Comparison of ENCODE assay signal across 23 cellular contexts in the genomic region with DNA sequence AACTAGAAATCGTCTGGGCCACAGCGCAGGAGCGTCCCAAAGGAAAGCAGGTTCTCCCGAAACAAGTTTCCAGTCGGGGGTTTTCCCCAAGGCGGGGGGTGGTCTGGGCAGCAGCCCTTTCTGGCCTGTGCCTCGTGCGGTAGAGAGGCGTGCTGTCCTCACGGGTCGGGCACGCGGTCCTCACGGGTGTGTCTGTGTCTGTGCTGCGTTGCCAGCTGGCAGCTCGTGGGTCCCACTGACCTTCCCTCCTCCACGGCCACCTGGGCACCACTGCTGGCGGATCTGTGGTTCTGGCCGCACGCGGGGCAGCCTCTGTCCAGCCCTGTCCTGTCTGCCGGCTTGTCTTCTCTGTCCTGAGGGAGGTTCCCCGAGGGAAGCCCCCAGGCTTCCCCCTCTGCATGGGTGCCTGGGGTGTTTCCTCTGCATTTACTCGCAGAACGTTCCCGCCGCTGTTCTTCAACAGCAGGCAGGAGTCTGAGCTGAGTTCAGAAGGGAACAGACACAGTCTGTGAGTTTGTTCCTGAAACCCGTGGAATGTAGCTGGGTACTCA.
"Had no signal": no experiment of that assay in that cellular context is flagged by ENCODE, and none has a peak within 500 bp of the region (broad histone marks: within the 10 kb centered on the region; RNA-seq: fewer than 3 reads in every experiment).

No MANE protein-coding gene starts in this region.

- H3K4me3 Mint-ChIP-seq: activated CD4-positive, alpha-beta T cell treated with anti-CD3 and anti-CD28 coated beads, Interleukin-2, amount 10 ng/mL, durations not matched to agents 24 days and 14 days; activated CD8-positive, alpha-beta T cell treated with anti-CD3 and anti-CD28 coated beads, Interleukin-2, amount 10 ng/mL, durations not matched to agents 7 days and 5 days; activated naive CD4-positive, alpha-beta T cell treated with anti-CD3 and anti-CD28 coated beads, Interleukin-2, amount 50 U/mL, for 24 hours; memory B cell had no signal

- H3K36me3 ChIP-seq: breast epithelium, transverse colon had no signal

- H3K4me1 ChIP-seq: breast epithelium, vagina had no signal

- H3K27me3 ChIP-seq: ascending aorta, breast epithelium, esophagus squamous epithelium, heart right ventricle, transverse colon, vagina had no signal

- ATAC-seq: activated CD8-positive, alpha-beta T cell treated with anti-CD3 and anti-CD28 coated beads, Interleukin-2, amount 10 ng/mL, durations not matched to agents 7 days and 5 days; heart right ventricle; naive thymus-derived CD4-positive, alpha-beta T cell; stimulated activated naive CD8-positive, alpha-beta T cell treated with anti-CD3 and anti-CD28 coated beads, Interleukin-15, Interleukin-2, amounts not matched to agents 100 U/mL and 50 U/mL, for 24 hours had no signal

- FAIRE-seq: endothelial cell of umbilical vein had no signal

- H3K9me3 Mint-ChIP-seq: activated naive CD4-positive, alpha-beta T cell treated with anti-CD3 and anti-CD28 coated beads, Interleukin-2, amount 50 U/mL, for 24 hours had no signal

- H3K27ac Mint-ChIP-seq: activated CD4-positive, alpha-beta T cell treated with anti-CD3 and anti-CD28 coated beads, Interleukin-2, amount 10 ng/mL, durations not matched to agents 24 days and 14 days; activated naive CD4-positive, alpha-beta T cell treated with anti-CD3 and anti-CD28 coated beads, Interleukin-2, amount 50 U/mL, for 24 hours; memory B cell had no signal

- DNase-seq: activated CD4-positive, alpha-beta T cell treated with anti-CD3 and anti-CD28 coated beads, Interleukin-2, amount 10 ng/mL, durations not matched to agents 24 days and 14 days; activated CD8-positive, alpha-beta memory T cell treated with anti-CD3 and anti-CD28 coated beads, Interleukin-2, amount 50 U/mL, for 4 hours; activated CD8-positive, alpha-beta T cell treated with anti-CD3 and anti-CD28 coated beads, Interleukin-2, amount 10 ng/mL, durations not matched to agents 7 days and 5 days; cerebellar nuclear complex; effector CD8-positive, alpha-beta T cell; esophagus squamous epithelium; heart right ventricle; kidney glomerular epithelial cell; left ventricle myocardium inferior; naive thymus-derived CD4-positive, alpha-beta T cell; nucleus accumbens; stimulated activated CD4-positive, alpha-beta T cell treated with anti-CD3 and anti-CD28 coated beads, Interleukin-2, amount 100 ng/mL, for 24 hours; stimulated activated naive CD8-positive, alpha-beta T cell treated with anti-CD3 and anti-CD28 coated beads, Interleukin-15, Interleukin-2, amounts not matched to agents 100 U/mL and 50 U/mL, for 24 hours; substantia nigra; T-helper 1 cell; T-helper 9 cell; transverse colon had no signal

- H3K27me3 Mint-ChIP-seq: activated CD4-positive, alpha-beta T cell treated with anti-CD3 and anti-CD28 coated beads, Interleukin-2, amount 10 ng/mL, durations not matched to agents 24 days and 14 days; activated naive CD4-positive, alpha-beta T cell treated with anti-CD3 and anti-CD28 coated beads, Interleukin-2, amount 50 U/mL, for 24 hours; memory B cell had no signal

- H3K27ac ChIP-seq: ascending aorta, breast epithelium, esophagus squamous epithelium, heart right ventricle, left ventricle myocardium inferior, transverse colon, vagina had no signal

- H3K9me3 ChIP-seq: ascending aorta, breast epithelium, heart right ventricle, left ventricle myocardium inferior, transverse colon, vagina had no signal

- H3K4me3 ChIP-seq: ascending aorta, breast epithelium, esophagus squamous epithelium, heart right ventricle, left ventricle myocardium inferior, transverse colon, vagina had no signal
